Comparison of ENCODE assay signal across 8 cellular contexts in genomic region chr7:12687213-12688171, GRCh38. TPM values are rescaled to one million over a fixed set of nuclear protein-coding genes. Genes with fewer than 3 reads are reported as not detected.
DNase-seq lines count a peak whose midpoint lies in the region; ATAC-seq and TF ChIP-seq lines count a peak whose summit lies in the region.

Gene ARL4A, plus strand, starts transcription at chr7:12687633. Its CDS starts 622 bp downstream, at chr7:12688255.

- no peaks in the 10 kb centered on the region for H3K27me3 ChIP-seq in upper lobe of right lung

- peak; percentile 88 for DNase-seq in GM13977 (ENCODE audit: low spot score)
- peak; percentile 97 for DNase-seq in NCI-H146 treated with DMSO at 0.1 percent for 48 hours (lab: John Stamatoyannopoulos, UW; ENCODE audit: unreplicated experiment)
- DNase-seq in anterior cingulate cortex (lab: John Stamatoyannopoulos, UW) = peak; percentile 75 to 99 (median 96)
- DNase-seq in left ventricle myocardium superior = peak; percentile 99
- peak; percentile 95 for DNase-seq in progenitor cell of endocrine pancreas (ENCODE audit: low spot score, unreplicated experiment)
- DNase-seq in upper lobe of right lung = peak; percentile 99

- no peaks in the 10 kb centered on the region for H3K36me3 Mint-ChIP-seq in progenitor cell of endocrine pancreas (ENCODE audit: insufficient read depth)

- TF ChIP-seq CTCF in GM13977 (IDR thresholded peaks at IDR 0.05; ENCODE audit: extremely low read depth, insufficient read depth, missing control alignments) = peak; percentile 37
- no peak for TF ChIP-seq CTCF in progenitor cell of endocrine pancreas (IDR thresholded peaks at IDR 0.05; ENCODE audit: unreplicated experiment)
- peak; percentile 20 for TF ChIP-seq CTCF in upper lobe of right lung (IDR thresholded peaks at IDR 0.05)

- H3K36me3 ChIP-seq in upper lobe of right lung = no peaks in the 10 kb centered on the region

- peak within 1 kb of the TSS; percentile 96 for H3K27ac ChIP-seq in upper lobe of right lung

- no peaks in the 10 kb centered on the region for H3K27me3 Mint-ChIP-seq in progenitor cell of endocrine pancreas

- intact Hi-C loops in T-helper 2 cell treated with Interferon-gamma antibody and Interleukin-4, amounts not matched to agents 100 ng/mL and 5 ng/mL, for 36 hours (cut with micrococcal nuclease) = loop anchor here (2.0 to 10.0 kb wide), 6 partner anchors 50 to 487 kb away; partner anchors contain the start of gene VWDE
- intact Hi-C loops in left ventricle myocardium superior (cut with micrococcal nuclease) (no loop called here), upper lobe of right lung (cut with DNase I) (no loop called here)

- ATAC-seq in HG02870 (IDR thresholded peaks at IDR 0.05; ENCODE audit: unreplicated experiment) = peak; percentile 85
- peak; percentile 97 for ATAC-seq in left ventricle myocardium superior
- peak; percentile 95 for ATAC-seq in upper lobe of right lung

- peak within 1 kb of the TSS; percentile 98 for H3K27ac Mint-ChIP-seq in progenitor cell of endocrine pancreas

- peaks cover 14% of the 10 kb centered on the region for H3K4me1 Mint-ChIP-seq in progenitor cell of endocrine pancreas (ENCODE audit: low read depth)

- in situ Hi-C loops in GM13977 (cut with MboI; ENCODE audit: low pct_unique_long_range_greater_than_20kb, low sequenced_read_pairs, unreplicated experiment) = no loop called here

- H3K4me1 ChIP-seq in upper lobe of right lung = peaks cover 3% of the 10 kb centered on the region

- H3K4me3 Mint-ChIP-seq in progenitor cell of endocrine pancreas (ENCODE audit: low read depth) = peak within 1 kb of the TSS; percentile 88

- peak within 1 kb of the TSS; percentile 89 for H3K4me3 ChIP-seq in upper lobe of right lung

- H3K9me3 Mint-ChIP-seq in progenitor cell of endocrine pancreas (ENCODE audit: low read depth) = no peaks in the 10 kb centered on the region

- H3K9me3 ChIP-seq in upper lobe of right lung = no peaks in the 10 kb centered on the region

RNA-seq across cellular contexts. Expression of gene ARL4A, which starts in this region (rescaled TPM):
- total RNA-seq in T-helper 2 cell treated with Interferon-gamma antibody and Interleukin-4, amounts not matched to agents 100 ng/mL and 5 ng/mL, for 36 hours = 18.7 and 19.8 TPM in 2 replicates
- total RNA-seq in left ventricle myocardium superior = 14.3 TPM
- total RNA-seq in progenitor cell of endocrine pancreas = 10.9 and 12.6 TPM in 2 replicates
- total RNA-seq in upper lobe of right lung = 35.6 TPM

Comparison
In these comparisons a context has a peak if more than half of its experiments do, and no peak if none do; other contexts are left out.
1. Peak in every context shown above with its lines: DNase-seq, ATAC-seq, H3K4me3 ChIP-seq and H3K27ac ChIP-seq.